ENCODE assay signal across 1 cellular context in the genomic region with DNA sequence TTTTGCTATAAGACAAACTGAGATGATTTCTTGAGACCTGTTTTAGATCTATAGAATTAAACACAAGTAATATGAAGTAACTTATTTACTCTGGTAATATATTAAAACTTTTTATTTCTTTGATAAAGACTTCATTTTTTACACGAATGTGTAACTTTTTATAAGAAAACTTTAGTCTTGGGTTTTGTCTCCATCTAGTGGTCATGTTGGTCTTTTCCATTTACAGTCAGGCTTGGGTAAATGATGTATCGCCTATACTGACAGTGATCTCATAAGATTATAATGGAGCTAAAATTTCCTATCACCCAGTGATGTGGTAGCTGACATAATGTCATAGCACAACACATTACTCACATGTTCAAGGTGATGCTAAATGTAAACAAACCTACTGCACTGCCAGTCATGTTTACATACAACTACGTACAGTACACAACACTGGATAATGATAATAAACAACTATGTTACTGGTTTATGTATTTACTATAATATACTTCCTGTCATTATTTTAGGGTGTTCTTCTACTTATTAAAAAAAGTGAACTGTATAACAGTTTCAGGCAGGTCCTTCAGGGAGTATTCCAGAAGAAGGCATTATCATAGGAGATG.
TF ChIP-seq lines count a peak whose summit lies in the region.

No MANE protein-coding gene starts in this region.

TF ChIP-seq in GM23338, 12 proteins besides CTCF, POLR2A, EP300 and RAD21 (continued from another document):
- TF ChIP-seq, protein P1, sequence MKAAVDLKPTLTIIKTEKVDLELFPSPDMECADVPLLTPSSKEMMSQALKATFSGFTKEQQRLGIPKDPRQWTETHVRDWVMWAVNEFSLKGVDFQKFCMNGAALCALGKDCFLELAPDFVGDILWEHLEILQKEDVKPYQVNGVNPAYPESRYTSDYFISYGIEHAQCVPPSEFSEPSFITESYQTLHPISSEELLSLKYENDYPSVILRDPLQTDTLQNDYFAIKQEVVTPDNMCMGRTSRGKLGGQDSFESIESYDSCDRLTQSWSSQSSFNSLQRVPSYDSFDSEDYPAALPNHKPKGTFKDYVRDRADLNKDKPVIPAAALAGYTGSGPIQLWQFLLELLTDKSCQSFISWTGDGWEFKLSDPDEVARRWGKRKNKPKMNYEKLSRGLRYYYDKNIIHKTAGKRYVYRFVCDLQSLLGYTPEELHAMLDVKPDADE (IDR thresholded peaks at IDR 0.05), result no peak
- TF ChIP-seq EZH2 (IDR thresholded peaks at IDR 0.05; ENCODE audit: low read depth, unreplicated experiment) (no peak), EZH2phosphoT487 (IDR thresholded peaks at IDR 0.05; ENCODE audit: unreplicated experiment) (no peak), POLR2AphosphoS5 (IDR thresholded peaks at IDR 0.05; ENCODE audit: low read depth) (no peak), NANOG (IDR thresholded peaks at IDR 0.05; ENCODE audit: borderline replicate concordance) (no peak), ZNF114 (CRISPR knock-in tag; IDR thresholded peaks at IDR 0.05) (no peak), CREB1 (CRISPR knock-in tag; IDR thresholded peaks at IDR 0.05; ENCODE audit: low read depth) (no peak), JUNB (IDR thresholded peaks at IDR 0.05; ENCODE audit: unreplicated experiment) (no peak), STAT1 (IDR thresholded peaks at IDR 0.05; ENCODE audit: unreplicated experiment) (no peak), ZNF331 (CRISPR knock-in tag; IDR thresholded peaks at IDR 0.05; ENCODE audit: low read depth) (no peak)
- TF ChIP-seq, protein P2, sequence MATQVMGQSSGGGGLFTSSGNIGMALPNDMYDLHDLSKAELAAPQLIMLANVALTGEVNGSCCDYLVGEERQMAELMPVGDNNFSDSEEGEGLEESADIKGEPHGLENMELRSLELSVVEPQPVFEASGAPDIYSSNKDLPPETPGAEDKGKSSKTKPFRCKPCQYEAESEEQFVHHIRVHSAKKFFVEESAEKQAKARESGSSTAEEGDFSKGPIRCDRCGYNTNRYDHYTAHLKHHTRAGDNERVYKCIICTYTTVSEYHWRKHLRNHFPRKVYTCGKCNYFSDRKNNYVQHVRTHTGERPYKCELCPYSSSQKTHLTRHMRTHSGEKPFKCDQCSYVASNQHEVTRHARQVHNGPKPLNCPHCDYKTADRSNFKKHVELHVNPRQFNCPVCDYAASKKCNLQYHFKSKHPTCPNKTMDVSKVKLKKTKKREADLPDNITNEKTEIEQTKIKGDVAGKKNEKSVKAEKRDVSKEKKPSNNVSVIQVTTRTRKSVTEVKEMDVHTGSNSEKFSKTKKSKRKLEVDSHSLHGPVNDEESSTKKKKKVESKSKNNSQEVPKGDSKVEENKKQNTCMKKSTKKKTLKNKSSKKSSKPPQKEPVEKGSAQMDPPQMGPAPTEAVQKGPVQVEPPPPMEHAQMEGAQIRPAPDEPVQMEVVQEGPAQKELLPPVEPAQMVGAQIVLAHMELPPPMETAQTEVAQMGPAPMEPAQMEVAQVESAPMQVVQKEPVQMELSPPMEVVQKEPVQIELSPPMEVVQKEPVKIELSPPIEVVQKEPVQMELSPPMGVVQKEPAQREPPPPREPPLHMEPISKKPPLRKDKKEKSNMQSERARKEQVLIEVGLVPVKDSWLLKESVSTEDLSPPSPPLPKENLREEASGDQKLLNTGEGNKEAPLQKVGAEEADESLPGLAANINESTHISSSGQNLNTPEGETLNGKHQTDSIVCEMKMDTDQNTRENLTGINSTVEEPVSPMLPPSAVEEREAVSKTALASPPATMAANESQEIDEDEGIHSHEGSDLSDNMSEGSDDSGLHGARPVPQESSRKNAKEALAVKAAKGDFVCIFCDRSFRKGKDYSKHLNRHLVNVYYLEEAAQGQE (IDR thresholded peaks at IDR 0.05; ENCODE audit: unreplicated experiment), result no peak
